19 cellular contexts compared by ENCODE assay signal in genomic region chr4:145716200-145716599, GRCh38. TPM values are rescaled to one million over a fixed set of nuclear protein-coding genes. Genes with fewer than 3 reads are reported as not detected.
A peak's percentile ranks its signal among the peaks of the same experiment; 100 is the strongest.
DNase-seq lines count a peak whose midpoint lies in the region; ATAC-seq and TF ChIP-seq lines count a peak whose summit lies in the region.
"Had no signal": no experiment of that assay in that cellular context is flagged by ENCODE, and none has a peak within 500 bp of the region (broad histone marks: within the 10 kb centered on the region; RNA-seq: fewer than 3 reads in every experiment).

No MANE protein-coding gene starts in this region.

- H3K27me3 Mint-ChIP-seq in natural killer cell treated with Interleukin-12 subunit alpha and Interleukin-12 subunit beta and Interleukin-15 and Interleukin-18, amount 100 ng/mL, for 72 hours, result peaks cover 14 to 30% of the 10 kb centered on the region in 2 donors

- no peak for TF ChIP-seq CTCF in epithelial cell of esophagus (IDR thresholded peaks at IDR 0.05; ENCODE audit: insufficient read depth, low read depth, low read length, missing control alignments)

- no peak overlapping the region for H3K4me3 ChIP-seq in epithelial cell of esophagus (ENCODE audit: low read length)
- H3K4me3 ChIP-seq: GM12878 had no signal

- DNase-seq in GM03348 (ENCODE audit: low spot score) (peak; percentile 46), NCI-H2171 treated with DMSO at 0.1 percent for 48 hours (lab: John Stamatoyannopoulos, UW) (peak; percentile 57), epithelial cell of esophagus (ENCODE audit: low read depth) (peak; percentile 54), myocyte (ENCODE audit: low read depth) (peak; percentile 97)
- DNase-seq in stimulated activated CD4-positive, alpha-beta T cell treated with anti-CD3 and anti-CD28 coated beads, Interleukin-4, amount 100 ng/mL, for 1 hour, result no peak
- no peak for DNase-seq in natural killer cell treated with Interleukin-12 subunit alpha and Interleukin-12 subunit beta and Interleukin-15 and Interleukin-18, amount 100 ng/mL, for 72 hours (ENCODE audit: low spot score)
- DNase-seq: activated effector memory CD4-positive, alpha-beta T cell treated with anti-CD3 and anti-CD28 coated beads, Interleukin-2, amount 50 U/mL, for 16 hours; CD4-positive, CD25-positive, alpha-beta regulatory T cell; effector CD8-positive, alpha-beta T cell; kidney glomerular epithelial cell; naive B cell; NCI-H1092 treated with DMSO at 0.1 percent for 48 hours; SW 1271; WERI-Rb-1 had no signal

- H3K27ac Mint-ChIP-seq in natural killer cell treated with Interleukin-12 subunit alpha and Interleukin-12 subunit beta and Interleukin-15 and Interleukin-18, amount 100 ng/mL, for 72 hours, result no peak overlapping the region
- H3K27ac Mint-ChIP-seq: CD4-positive, CD25-positive, alpha-beta regulatory T cell; IgD-negative memory B cell; naive B cell had no signal

- H3K4me3 Mint-ChIP-seq in natural killer cell treated with Interleukin-12 subunit alpha and Interleukin-12 subunit beta and Interleukin-15 and Interleukin-18, amount 100 ng/mL, for 72 hours, result no peak overlapping the region
- H3K4me3 Mint-ChIP-seq: CD4-positive, CD25-positive, alpha-beta regulatory T cell; IgD-negative memory B cell; naive B cell had no signal

- ATAC-seq in HG03039 (IDR thresholded peaks at IDR 0.05; ENCODE audit: unreplicated experiment), result no peak
- no peak for ATAC-seq in natural killer cell treated with Interleukin-12 subunit alpha and Interleukin-12 subunit beta and Interleukin-15 and Interleukin-18, amount 100 ng/mL, for 72 hours
- ATAC-seq: GM12878 had no signal

- H3K4me1 Mint-ChIP-seq in natural killer cell treated with Interleukin-12 subunit alpha and Interleukin-12 subunit beta and Interleukin-15 and Interleukin-18, amount 100 ng/mL, for 72 hours (ENCODE audit: low read depth in 2 of 2), result peaks cover 9 to 10% of the 10 kb centered on the region in 2 donors

- peaks cover 7% of the 10 kb centered on the region for H3K9me3 Mint-ChIP-seq in natural killer cell treated with Interleukin-12 subunit alpha and Interleukin-12 subunit beta and Interleukin-15 and Interleukin-18, amount 100 ng/mL, for 72 hours

- H3K36me3 Mint-ChIP-seq in natural killer cell treated with Interleukin-12 subunit alpha and Interleukin-12 subunit beta and Interleukin-15 and Interleukin-18, amount 100 ng/mL, for 72 hours, result peaks cover 6% of the 10 kb centered on the region
- H3K36me3 Mint-ChIP-seq: CD4-positive, CD25-positive, alpha-beta regulatory T cell had no signal

RNA-seq across cellular contexts. Expression of gene C4orf51, which starts 36.3 kb away (rescaled TPM):
- total RNA-seq in myocyte, result not detected in 2 replicates
- polyA plus RNA-seq in myocyte (2012), result not detected
- total RNA-seq in natural killer cell treated with Interleukin-12 subunit alpha and Interleukin-12 subunit beta and Interleukin-15 and Interleukin-18, amount 100 ng/mL, for 72 hours, result not detected
- total RNA-seq: CD4-positive, CD25-positive, alpha-beta regulatory T cell; GM12878; OCI-LY7; posterior vena cava had no signal
- polyA plus RNA-seq: CD4-positive, CD25-positive, alpha-beta regulatory T cell; GM12878; IgD-negative memory B cell had no signal

Comparison
In these comparisons a context has a peak if more than half of its experiments do, and no peak if none do; other contexts are left out.
1. DNase-seq: peak in GM03348 (single experiment), NCI-H2171 treated with DMSO at 0.1 percent for 48 hours (single experiment), epithelial cell of esophagus (single experiment) and myocyte (single experiment); none in stimulated activated CD4-positive, alpha-beta T cell treated with anti-CD3 and anti-CD28 coated beads, Interleukin-4, amount 100 ng/mL, for 1 hour (single experiment) and natural killer cell treated with Interleukin-12 subunit alpha and Interleukin-12 subunit beta and Interleukin-15 and Interleukin-18, amount 100 ng/mL, for 72 hours (single experiment).